9 cellular contexts compared by ENCODE assay signal in the genomic region with DNA sequence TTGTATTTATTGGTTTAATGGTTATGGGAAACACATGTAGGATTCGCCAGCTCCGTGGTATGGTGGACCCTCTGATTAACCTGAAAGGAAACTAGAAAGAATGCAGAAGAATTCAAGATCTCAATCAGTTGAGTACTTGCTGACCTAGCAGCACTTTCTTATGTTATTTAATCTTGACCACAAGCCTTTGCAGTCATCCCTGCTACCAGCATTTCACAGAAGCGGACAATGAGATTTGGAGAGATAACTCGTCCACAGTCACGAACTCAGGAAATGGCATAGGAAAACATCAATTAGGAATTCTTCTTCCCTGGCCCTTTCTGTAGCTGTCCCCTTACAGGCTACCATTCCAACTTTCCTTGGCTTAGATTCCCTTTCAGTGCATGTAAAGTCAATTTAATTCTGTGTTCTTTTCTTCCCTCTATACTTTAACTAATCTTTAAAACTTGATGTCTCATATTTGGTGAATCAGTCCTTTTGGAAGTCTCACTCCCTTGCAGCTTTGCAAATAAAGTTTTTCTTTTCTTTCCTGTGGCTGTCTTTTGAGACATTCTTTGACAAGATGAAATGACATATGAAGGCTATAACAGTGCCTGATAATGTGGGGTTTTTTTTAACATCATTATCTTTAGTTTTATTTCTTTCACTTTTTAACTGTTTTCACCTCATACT. TPM values are rescaled to one million over a fixed set of nuclear protein-coding genes. Genes with fewer than 3 reads are reported as not detected.
DNase-seq lines count a peak whose midpoint lies in the region; ATAC-seq, FAIRE-seq and TF ChIP-seq lines count a peak whose summit lies in the region.
"Had no signal": no experiment of that assay in that cellular context is flagged by ENCODE, and none has a peak within 500 bp of the region (broad histone marks: within the 10 kb centered on the region; RNA-seq: fewer than 3 reads in every experiment).

No MANE protein-coding gene starts in this region.

- H3K9me3 ChIP-seq in DOHH2 (ENCODE audit: control insufficient read depth, insufficient read depth, low read length) (no peaks in the 10 kb centered on the region), endodermal cell (ENCODE audit: control insufficient read depth, low read length) (no peaks in the 10 kb centered on the region), osteoblast (ENCODE audit: low read depth, low read length) (no peaks in the 10 kb centered on the region)

- peak; percentile 58 for FAIRE-seq in RCC 7860 (lab: Jason Lieb, UNC)

- DNase-seq in RCC 7860 (ENCODE audit: low spot score) (peak; percentile 67), endodermal cell (peak; percentile 45), osteoblast (ENCODE audit: insufficient read length, low spot score, missing footprints) (peak; percentile 69), NCI-H2171 (lab: John Stamatoyannopoulos, UW) (no peak)
- no peak for DNase-seq in activated T-cell treated with anti-CD3 and anti-CD28 coated beads, Interleukin-2, amount 50 U/mL, for 1 hour
- no peak for DNase-seq in activated CD8-positive, alpha-beta memory T cell treated with anti-CD3 and anti-CD28 coated beads for 24 hours

- no peaks in the 10 kb centered on the region for H3K27me3 Mint-ChIP-seq in endodermal cell (ENCODE audit: insufficient read depth)
- H3K27me3 Mint-ChIP-seq in stimulated activated memory B cell treated with anti-CD40 and anti-IgM and Interleukin-4, amounts not matched to agents 10 μg/mL and 1 μg/mL and 100 μg/mL, for 72 hours = peaks cover 10% of the 10 kb centered on the region

- H3K4me3 ChIP-seq in DOHH2 (ENCODE audit: low read length) (no peak overlapping the region; the same call in 1 of the 2 replicates), endodermal cell (ENCODE audit: low read length) (no peak overlapping the region), osteoblast (ENCODE audit: insufficient read depth, low read length) (peak overlapping the region; percentile 85)

- H3K9me3 Mint-ChIP-seq in endodermal cell = no peaks in the 10 kb centered on the region
- no peaks in the 10 kb centered on the region for H3K9me3 Mint-ChIP-seq in stimulated activated memory B cell treated with anti-CD40 and anti-IgM and Interleukin-4, amounts not matched to agents 10 μg/mL and 1 μg/mL and 100 μg/mL, for 72 hours
- H3K9me3 Mint-ChIP-seq: T-helper 1 cell treated with Interleukin-12 subunit alpha and Interleukin-12 subunit beta and Interleukin-4 antibody, amounts not matched to agents 30 μg/mL and 1 μg/mL, for 36 hours had no signal

- H3K4me1 Mint-ChIP-seq in endodermal cell = peaks cover 50% of the 10 kb centered on the region
- peaks cover 25% of the 10 kb centered on the region for H3K4me1 Mint-ChIP-seq in stimulated activated memory B cell treated with anti-CD40 and anti-IgM and Interleukin-4, amounts not matched to agents 10 μg/mL and 1 μg/mL and 100 μg/mL, for 72 hours

- no peak overlapping the region for H3K27ac Mint-ChIP-seq in endodermal cell
- H3K27ac Mint-ChIP-seq in stimulated activated memory B cell treated with anti-CD40 and anti-IgM and Interleukin-4, amounts not matched to agents 10 μg/mL and 1 μg/mL and 100 μg/mL, for 72 hours = no peak overlapping the region

- H3K79me2 ChIP-seq in DOHH2 (ENCODE audit: control insufficient read depth, low read length) (peaks cover 33% of the 10 kb centered on the region), osteoblast (ENCODE audit: insufficient read depth, low read length) (peaks cover 28% of the 10 kb centered on the region)

- H3K36me3 ChIP-seq in DOHH2 (ENCODE audit: control insufficient read depth, low read length) (no peaks in the 10 kb centered on the region), endodermal cell (ENCODE audit: control insufficient read depth, insufficient read depth, low read length) (no peaks in the 10 kb centered on the region), osteoblast (ENCODE audit: insufficient read depth, low read length) (no peaks in the 10 kb centered on the region)

- H3F3A ChIP-seq in DOHH2 (ENCODE audit: control insufficient read depth, insufficient read depth) = peaks cover 20% of the 10 kb centered on the region

- H3K4me2 ChIP-seq in DOHH2 (ENCODE audit: low read length) = peak overlapping the region; percentile 72
- H3K4me2 ChIP-seq in osteoblast (ENCODE audit: insufficient read depth, low read length) = peak overlapping the region; percentile 68

- H3K4me3 Mint-ChIP-seq in endodermal cell = peak overlapping the region; percentile 2
- H3K4me3 Mint-ChIP-seq in stimulated activated memory B cell treated with anti-CD40 and anti-IgM and Interleukin-4, amounts not matched to agents 10 μg/mL and 1 μg/mL and 100 μg/mL, for 72 hours = no peak overlapping the region

- TF ChIP-seq CTCF in DOHH2 (IDR thresholded peaks at IDR 0.05; ENCODE audit: low read depth, low read length, poor library complexity, severe bottlenecking) (no peak), endodermal cell (conservative IDR thresholded peaks at IDR 0.05) (no peak), osteoblast (IDR thresholded peaks at IDR 0.05; ENCODE audit: extremely low read depth, low read depth, low read length) (no peak)

- H3K27me3 ChIP-seq in DOHH2 (ENCODE audit: control insufficient read depth, low read length) (peaks cover 35% of the 10 kb centered on the region), endodermal cell (ENCODE audit: control insufficient read depth, insufficient read depth, low read length, poor library complexity, severe bottlenecking) (no peaks in the 10 kb centered on the region), osteoblast (ENCODE audit: insufficient read depth, low read length) (no peaks in the 10 kb centered on the region)

- no peak overlapping the region for H3K9ac ChIP-seq in endodermal cell (ENCODE audit: extremely low read depth, low read length, poor library complexity, severe bottlenecking)

- no peak for ATAC-seq in stimulated activated memory B cell treated with anti-CD40 and anti-IgM and Interleukin-4, amounts not matched to agents 10 μg/mL and 1 μg/mL and 100 μg/mL, for 72 hours

- H3K9me2 ChIP-seq in DOHH2 (replicated peaks; ENCODE audit: control insufficient read depth, low read length) = no peaks in the 10 kb centered on the region

- 47 to 64% methylated on average over 5 of the region's 5 CpGs for WGBS in endodermal cell (ENCODE audit: insufficient coverage in 1 of 2, insufficient read length in 1 of 2), 2 experiments

- peaks cover 36% of the 10 kb centered on the region for H3K4me1 ChIP-seq in DOHH2 (ENCODE audit: control insufficient read depth, low read length)
- H3K4me1 ChIP-seq in endodermal cell (ENCODE audit: control insufficient read depth, insufficient read depth, low read length) = peaks cover 10% of the 10 kb centered on the region
- H3K4me1 ChIP-seq in osteoblast (ENCODE audit: insufficient read depth, low read length) = peaks cover 35% of the 10 kb centered on the region

- H3K27ac ChIP-seq in DOHH2 (ENCODE audit: low read depth, low read length) = no peak overlapping the region
- no peak overlapping the region for H3K27ac ChIP-seq in endodermal cell (ENCODE audit: low read depth, low read length)
- peak overlapping the region; percentile 71 for H3K27ac ChIP-seq in osteoblast (ENCODE audit: low read depth, low read length)

- no peaks in the 10 kb centered on the region for H3K36me3 Mint-ChIP-seq in endodermal cell (ENCODE audit: low read depth)
- H3K36me3 Mint-ChIP-seq in stimulated activated memory B cell treated with anti-CD40 and anti-IgM and Interleukin-4, amounts not matched to agents 10 μg/mL and 1 μg/mL and 100 μg/mL, for 72 hours = no peaks in the 10 kb centered on the region

- H4K20me1 ChIP-seq in DOHH2 (ENCODE audit: control insufficient read depth, insufficient read depth, low read depth, low read length) = peaks cover 6% of the 10 kb centered on the region; the same call in 1 of the 2 replicates
- no peaks in the 10 kb centered on the region for H4K20me1 ChIP-seq in osteoblast (ENCODE audit: insufficient read depth, low read length)

- peak overlapping the region; percentile 35 for H2AFZ ChIP-seq in osteoblast (ENCODE audit: low read length)

RNA-seq across cellular contexts. Expression of gene SLC44A1, which starts 1.3 kb away (rescaled TPM):
- 10 to 100 TPM; 69.7 to 73.4 TPM for total RNA-seq in endodermal cell
- 21.1 TPM for polyA plus RNA-seq in endodermal cell (2013, experiment 1 of 2)
- 19.6 TPM for polyA plus RNA-seq in endodermal cell (2013, experiment 2 of 2)
- total RNA-seq in osteoblast = 47.8 and 50.1 TPM in 2 replicates

Comparison
In these comparisons a context has a peak if more than half of its experiments do, and no peak if none do; other contexts are left out.
1. DNase-seq: peak in RCC 7860 (single experiment), endodermal cell (single experiment) and osteoblast (single experiment); none in NCI-H2171 (single experiment), activated T-cell treated with anti-CD3 and anti-CD28 coated beads, Interleukin-2, amount 50 U/mL, for 1 hour (single experiment) and activated CD8-positive, alpha-beta memory T cell treated with anti-CD3 and anti-CD28 coated beads for 24 hours (single experiment).